Comparison of ENCODE assay signal across 17 cellular contexts in genomic region chr5:143560378-143560777, GRCh38.
DNase-seq lines count a peak whose midpoint lies in the region; ATAC-seq, FAIRE-seq and TF ChIP-seq lines count a peak whose summit lies in the region.
"Had no signal": no experiment of that assay in that cellular context is flagged by ENCODE, and none has a peak within 500 bp of the region (broad histone marks: within the 10 kb centered on the region; RNA-seq: fewer than 3 reads in every experiment).

No MANE protein-coding gene starts in this region.

- H3K27me3 ChIP-seq in IMR-90 (ENCODE audit: control insufficient read depth, insufficient read depth, low read length) = no peaks in the 10 kb centered on the region
- H3K27me3 ChIP-seq in neural cell (ENCODE audit: insufficient read depth, low read depth, low read length) = no peaks in the 10 kb centered on the region
- H3K27me3 ChIP-seq: BLaER1 had no signal

- no peak overlapping the region; the same call in 1 of the 2 replicates for H3K18ac ChIP-seq in IMR-90 (ENCODE audit: low read depth, low read length)

- dilution Hi-C loops in IMR-90 (cut with HindIII; ENCODE audit: low sequenced_read_pairs, unreplicated experiment) = no loop called here

- no peak overlapping the region for H4K8ac ChIP-seq in IMR-90 (ENCODE audit: low read depth in 2 of 2, low read length in 2 of 2)

- TF ChIP-seq CTCF in A549 (IDR thresholded peaks at IDR 0.05) = no peak
- TF ChIP-seq CTCF in IMR-90 (conservative IDR thresholded peaks at IDR 0.05; ENCODE audit: low read depth, low read length) = no peak
- no peak for TF ChIP-seq CTCF in neural cell (IDR thresholded peaks at IDR 0.05; ENCODE audit: poor library complexity, severe bottlenecking)

- no peak overlapping the region for H4K91ac ChIP-seq in IMR-90 (ENCODE audit: insufficient read depth, low read depth, low read length)

- no peak overlapping the region for H3K14ac ChIP-seq in IMR-90 (replicated peaks; ENCODE audit: low read depth, low read length)

- H3K23ac ChIP-seq in IMR-90 (ENCODE audit: low read depth, low read length) = no peak overlapping the region

- H3K27ac ChIP-seq in A549 (peak overlapping the region; percentile 25 to 44; a peak in 3 of 6 replicates), IMR-90 (ENCODE audit: insufficient read depth, low read length) (no peak overlapping the region), neural cell (ENCODE audit: low read length) (peak overlapping the region; percentile 9)
- H3K27ac ChIP-seq: BLaER1 had no signal

- H3K9me1 ChIP-seq in IMR-90 (ENCODE audit: insufficient read depth, low read length) = peaks cover 13% of the 10 kb centered on the region

- no peaks in the 10 kb centered on the region for H4K20me1 ChIP-seq in IMR-90 (ENCODE audit: insufficient read depth, low read length)
- no peaks in the 10 kb centered on the region for H4K20me1 ChIP-seq in neural cell (ENCODE audit: insufficient read depth)
- H4K20me1 ChIP-seq: BLaER1 had no signal

- no peaks in the 10 kb centered on the region for H3K79me1 ChIP-seq in IMR-90 (ENCODE audit: low read depth in 1 of 2, low read length in 2 of 2)

- H2BK20ac ChIP-seq in IMR-90 (ENCODE audit: low read depth, low read length) = no peak overlapping the region

- no peaks in the 10 kb centered on the region for H3K9me2 ChIP-seq in neural cell (ENCODE audit: insufficient read depth, low read length)

- no peak for TF ChIP-seq POLR2A in A549 (IDR thresholded peaks at IDR 0.05; ENCODE audit: low read length)
- no peak for TF ChIP-seq POLR2A in IMR-90 (IDR thresholded peaks at IDR 0.05; ENCODE audit: low read depth, low read length)

- FAIRE-seq in A549 (lab: Jason Lieb, UNC) = no peak
- FAIRE-seq: G401.6, GM12891 had no signal

- no peak overlapping the region for H2AK5ac ChIP-seq in IMR-90 (ENCODE audit: low read depth, low read length)

- H3K9me3 ChIP-seq in A549 = no peaks in the 10 kb centered on the region
- H3K9me3 ChIP-seq in IMR-90 (ENCODE audit: control insufficient read depth, insufficient read depth, low read length) = no peaks in the 10 kb centered on the region
- no peaks in the 10 kb centered on the region for H3K9me3 ChIP-seq in neural cell (ENCODE audit: low read length)
- H3K9me3 ChIP-seq: BLaER1, Caco-2 had no signal

- H3F3A ChIP-seq in neural cell (ENCODE audit: insufficient read depth, low read length, poor library complexity, severe bottlenecking) = no peaks in the 10 kb centered on the region

- peak overlapping the region; percentile 19; the same call in 1 of the 2 replicates for H2BK120ac ChIP-seq in IMR-90 (ENCODE audit: low read depth, low read length)

- no TSS peak for BruUV-seq in IMR-90 (replicated peaks; lab: Mats Ljungman, UMichigan)

- H4K5ac ChIP-seq in IMR-90 (ENCODE audit: low read depth, low read length) = no peak overlapping the region

- in situ Hi-C loops in IMR-90 (cut with MboI; ENCODE audit: low sequenced_read_pairs) = loop anchor here (10.0 kb wide), 1 partner anchor 264 kb away; no protein-coding TSS in a partner anchor

- no peak for ATAC-seq in A549
- no peak for ATAC-seq in IMR-90 (ENCODE audit: low read depth)

- no peak overlapping the region for H3K4ac ChIP-seq in IMR-90 (ENCODE audit: low read depth, low read length)

- TF ChIP-seq EP300 in A549 (IDR thresholded peaks at IDR 0.05) (no peak), neural cell (conservative IDR thresholded peaks at IDR 0.05; ENCODE audit: poor library complexity, severe bottlenecking) (no peak)

- H3K79me2 ChIP-seq in neural cell (replicated peaks; ENCODE audit: insufficient read depth, low read length) = no peaks in the 10 kb centered on the region

- H3K4me2 ChIP-seq in A549 (peak overlapping the region; percentile 35; the same call in 2 of the 3 replicates), IMR-90 (ENCODE audit: low read depth, low read length) (no peak overlapping the region), neural cell (ENCODE audit: low read length) (no peak overlapping the region)
- H3K4me2 ChIP-seq: BLaER1 had no signal

- H2AK9ac ChIP-seq in IMR-90 (replicated peaks; ENCODE audit: low read depth, low read length, poor library complexity) = no peak overlapping the region

- no peak overlapping the region for H3K56ac ChIP-seq in IMR-90 (ENCODE audit: extremely low read depth, insufficient read depth, low read length)

- no peaks in the 10 kb centered on the region for H3K36me3 ChIP-seq in IMR-90 (ENCODE audit: control insufficient read depth, insufficient read depth, low read length)
- H3K36me3 ChIP-seq in neural cell (ENCODE audit: insufficient read depth, low read length) = no peaks in the 10 kb centered on the region
- H3K36me3 ChIP-seq: BLaER1 had no signal

- H3K9ac ChIP-seq in IMR-90 (ENCODE audit: low read depth, low read length) = no peak overlapping the region
- no peak overlapping the region for H3K9ac ChIP-seq in neural cell (ENCODE audit: low read length)
- H3K9ac ChIP-seq: BLaER1 had no signal

- CTCF ChIA-PET in A549 (lab: Yijun Ruan, JAX) (interaction anchor here (0.9 kb wide), 1 partner anchor 156 kb away, joined by 3 read pairs; the partner anchor contains the start of gene NR3C1), IMR-90 (lab: Yijun Ruan, JAX) (no interaction called here)

- H3K4me1 ChIP-seq in A549 (peaks cover 45% of the 10 kb centered on the region), IMR-90 (ENCODE audit: control insufficient read depth, insufficient read depth, low read length) (peaks cover 8% of the 10 kb centered on the region)
- H3K4me1 ChIP-seq: BLaER1 had no signal

- H2BK15ac ChIP-seq in IMR-90 (ENCODE audit: low read depth, low read length) = no peak overlapping the region

- no peak for DNase-seq in A549 (ENCODE audit: low read depth in 1 of 2, low spot score in 1 of 2)
- DNase-seq in IMR-90 = no peak
- DNase-seq in NCI-H69 (lab: John Stamatoyannopoulos, UW) = peak; percentile 20
- no peak for DNase-seq in effector CD8-positive, alpha-beta T cell (lab: John Stamatoyannopoulos, UW)
- DNase-seq in NCI-H1436 (lab: John Stamatoyannopoulos, UW) = no peak
- no peak for DNase-seq in activated gamma-delta T cell treated with Interleukin-2 at 50 U/mL for 16 hours
- DNase-seq: AML-193; Caco-2; CD8-positive, alpha-beta memory T cell; DMS79 treated with DMSO at 0.1 percent for 48 hours; EL; GOT3; H9 had no signal

- H2AFZ ChIP-seq in IMR-90 (replicated peaks; ENCODE audit: low read length, poor library complexity) = no peak overlapping the region
- no peak overlapping the region for H2AFZ ChIP-seq in neural cell (ENCODE audit: low read depth, low read length)

- no peak for TF ChIP-seq RAD21 in A549 (conservative IDR thresholded peaks at IDR 0.05 in 1 of 2, IDR thresholded peaks at IDR 0.05 in 1 of 2)
- TF ChIP-seq RAD21 in IMR-90 (IDR thresholded peaks at IDR 0.05; ENCODE audit: low read length) = no peak
- TF ChIP-seq RAD21 in neural cell (conservative IDR thresholded peaks at IDR 0.05) = no peak

- POLR2A ChIA-PET in A549 (lab: Yijun Ruan, JAX) = interaction anchor here (0.6 kb wide), 1 partner anchor 643 kb away, joined by 6 read pairs; no protein-coding TSS in a partner anchor
- POLR2A ChIA-PET in IMR-90 (lab: Charles Lee; ENCODE audit: unreplicated experiment) = no interaction called here

- H2BK5ac ChIP-seq in IMR-90 (ENCODE audit: low read depth, low read length, poor library complexity, severe bottlenecking) = no peak overlapping the region

- H3K4me3 ChIP-seq in A549 (no peak overlapping the region), IMR-90 (ENCODE audit: insufficient read depth, low read depth, low read length) (no peak overlapping the region), neural cell (ENCODE audit: low read length) (no peak overlapping the region)
- H3K4me3 ChIP-seq: BLaER1 had no signal

- WGBS in A549 (ENCODE audit: missing lambda C conversion rate) = 26% methylated on average over 1 of the region's 1 CpG
- no CpG with 5 or more reads among the region's 1 CpG for WGBS in IMR-90 (ENCODE audit: extremely low coverage in 2 of 2, insufficient read length in 1 of 2), 2 experiments

- intact Hi-C loops in IMR-90 (cut with micrococcal nuclease) = no loop called here

TF ChIP-seq in A549, 52 proteins besides CTCF, POLR2A, EP300 and RAD21 (continues in another document):
- no peak for TF ChIP-seq HOXB5 (CRISPR knock-in tag; IDR thresholded peaks at IDR 0.05)
- no peak for TF ChIP-seq MAZ (IDR thresholded peaks at IDR 0.05; ENCODE audit: borderline replicate concordance, low read depth, low read length)
- no peak for TF ChIP-seq PHF8 (IDR thresholded peaks at IDR 0.05; ENCODE audit: borderline replicate concordance, low read depth)
- TF ChIP-seq MAX (IDR thresholded peaks at IDR 0.05) = no peak
- no peak for TF ChIP-seq TFCP2L1 (CRISPR knock-in tag; IDR thresholded peaks at IDR 0.05)
- TF ChIP-seq MYC (IDR thresholded peaks at IDR 0.05; ENCODE audit: borderline replicate concordance, low read length) = no peak
- TF ChIP-seq HDAC2 (IDR thresholded peaks at IDR 0.05) = no peak

TF ChIP-seq in IMR-90, 13 proteins besides CTCF, POLR2A, EP300 and RAD21 (continues in another document):
- TF ChIP-seq CEBPB (IDR thresholded peaks at IDR 0.05; ENCODE audit: low read depth, low read length) (no peak), NFE2L2 (IDR thresholded peaks at IDR 0.05; ENCODE audit: low read depth, low read length) (no peak), FOS (IDR thresholded peaks at IDR 0.05; ENCODE audit: low read depth, low read length) (no peak), SMC3 (IDR thresholded peaks at IDR 0.05; ENCODE audit: low read depth, low read length) (no peak), MXI1 (IDR thresholded peaks at IDR 0.05; ENCODE audit: borderline replicate concordance, low read depth, low read length) (no peak), BHLHE40 (IDR thresholded peaks at IDR 0.05; ENCODE audit: low read depth, low read length) (no peak), RCOR1 (IDR thresholded peaks at IDR 0.05; ENCODE audit: insufficient replicate concordance, low read length) (no peak), MAFK (IDR thresholded peaks at IDR 0.05; ENCODE audit: low read depth, low read length) (no peak), CHD1 (IDR thresholded peaks at IDR 0.05; ENCODE audit: low read depth, low read length) (no peak), MAZ (IDR thresholded peaks at IDR 0.05; ENCODE audit: borderline replicate concordance, low read depth, low read length) (no peak)

TF ChIP-seq in neural cell, 6 proteins besides CTCF, POLR2A, EP300 and RAD21 (continues in another document):
- TF ChIP-seq TAF1 (IDR thresholded peaks at IDR 0.05; ENCODE audit: low read depth) = no peak
- TF ChIP-seq POLR2AphosphoS5 (IDR thresholded peaks at IDR 0.05) = no peak
- TF ChIP-seq EZH2 (IDR thresholded peaks at IDR 0.05; ENCODE audit: borderline replicate concordance, insufficient read depth, low read length, poor library complexity, severe bottlenecking) = no peak
